25 cellular contexts compared by ENCODE assay signal in genomic region chr7:5393748-5394147, GRCh38. TPM values are rescaled to one million over a fixed set of nuclear protein-coding genes. Genes with fewer than 3 reads are reported as not detected.
A peak's percentile ranks its signal among the peaks of the same experiment; 100 is the strongest.
DNase-seq lines count a peak whose midpoint lies in the region; ATAC-seq and TF ChIP-seq lines count a peak whose summit lies in the region.
"Had no signal": no experiment of that assay in that cellular context is flagged by ENCODE, and none has a peak within 500 bp of the region (broad histone marks: within the 10 kb centered on the region; RNA-seq: fewer than 3 reads in every experiment).

No MANE protein-coding gene starts in this region.

- peaks cover 96% of the 10 kb centered on the region for H3K79me2 ChIP-seq in GM23248 (ENCODE audit: insufficient read depth)

- H3K27me3 Mint-ChIP-seq in activated CD4-positive, alpha-beta memory T cell treated with anti-CD3 and anti-CD28 coated beads, Interleukin-2, amount 10 ng/mL, durations not matched to agents 7 days and 5 days: no peaks in the 10 kb centered on the region
- H3K27me3 Mint-ChIP-seq in activated CD4-positive, alpha-beta memory T cell treated with anti-CD3 and anti-CD28 coated beads for 36 hours: no peaks in the 10 kb centered on the region
- H3K27me3 Mint-ChIP-seq in CD4-positive, CD25-positive, alpha-beta regulatory T cell: no peaks in the 10 kb centered on the region
- H3K27me3 Mint-ChIP-seq in activated T-helper 1 cell treated with anti-CD3 and anti-CD28 coated beads, Interleukin-12 subunit alpha, Interleukin-12 subunit beta, Interleukin-2, Interleukin-4 antibody, amounts not matched to agents 30 ng/mL and 10 ng/mL and 1 ng/mL, durations not matched to agents 14 hours and 24 hours and 36 hours (ENCODE audit: insufficient read depth): no peaks in the 10 kb centered on the region
- H3K27me3 Mint-ChIP-seq in naive thymus-derived CD4-positive, alpha-beta T cell: no peaks in the 10 kb centered on the region
- H3K27me3 Mint-ChIP-seq: activated T-cell treated with anti-CD3 and anti-CD28 coated beads, Interleukin-2, amount 50 U/mL, for 24 hours had no signal

- no peaks in the 10 kb centered on the region for H3K9me2 ChIP-seq in GM23248 (ENCODE audit: insufficient read depth)

- no peak overlapping the region for H3K4me2 ChIP-seq in GM23248 (ENCODE audit: unreplicated experiment)
- H3K4me2 ChIP-seq: A549, hepatocyte had no signal

- peaks cover 34% of the 10 kb centered on the region for H3K4me1 ChIP-seq in CD4-positive, CD25-positive, alpha-beta regulatory T cell (ENCODE audit: control insufficient read depth, insufficient read depth, low read length, poor library complexity, severe bottlenecking)
- H3K4me1 ChIP-seq in naive thymus-derived CD4-positive, alpha-beta T cell (ENCODE audit: control insufficient read depth in 2 of 2, insufficient read depth in 2 of 2, low read length in 2 of 2): peaks cover 20 to 21% of the 10 kb centered on the region in 2 donors
- no peaks in the 10 kb centered on the region for H3K4me1 ChIP-seq in GM23248 (ENCODE audit: insufficient read depth)

- no peak overlapping the region for H2AFZ ChIP-seq in GM23248
- H2AFZ ChIP-seq: hepatocyte had no signal

- no peak overlapping the region for H3K9ac ChIP-seq in GM23248

- peak overlapping the region; percentile 49 for H3K27ac Mint-ChIP-seq in activated CD4-positive, alpha-beta memory T cell treated with anti-CD3 and anti-CD28 coated beads, Interleukin-2, amount 10 ng/mL, durations not matched to agents 7 days and 5 days
- H3K27ac Mint-ChIP-seq in activated CD4-positive, alpha-beta memory T cell treated with anti-CD3 and anti-CD28 coated beads for 36 hours: no peak overlapping the region
- peak overlapping the region in 2 of 3 donors; percentile 69 to 82 for H3K27ac Mint-ChIP-seq in CD4-positive, CD25-positive, alpha-beta regulatory T cell
- H3K27ac Mint-ChIP-seq in activated T-helper 1 cell treated with anti-CD3 and anti-CD28 coated beads, Interleukin-12 subunit alpha, Interleukin-12 subunit beta, Interleukin-2, Interleukin-4 antibody, amounts not matched to agents 30 ng/mL and 10 ng/mL and 1 ng/mL, durations not matched to agents 14 hours and 24 hours and 36 hours: peak overlapping the region; percentile 4
- peak overlapping the region in 6 of 9 donors; percentile 36 to 77 (median 60) for H3K27ac Mint-ChIP-seq in naive thymus-derived CD4-positive, alpha-beta T cell
- H3K27ac Mint-ChIP-seq: activated T-cell treated with anti-CD3 and anti-CD28 coated beads, Interleukin-2, amount 50 U/mL, for 24 hours had no signal

- in situ Hi-C loops in GM23248 (cut with MboI): no loop called here

- H4K20me1 ChIP-seq in GM23248 (ENCODE audit: insufficient read depth): no peaks in the 10 kb centered on the region

- H3K4me1 Mint-ChIP-seq in activated CD4-positive, alpha-beta memory T cell treated with anti-CD3 and anti-CD28 coated beads, Interleukin-2, amount 10 ng/mL, durations not matched to agents 7 days and 5 days: peaks cover 43% of the 10 kb centered on the region
- H3K4me1 Mint-ChIP-seq in activated CD4-positive, alpha-beta memory T cell treated with anti-CD3 and anti-CD28 coated beads for 36 hours (ENCODE audit: low read depth): peaks cover 30% of the 10 kb centered on the region
- peaks cover 0 to 51% (median 18%) of the 10 kb centered on the region in 4 donors for H3K4me1 Mint-ChIP-seq in CD4-positive, CD25-positive, alpha-beta regulatory T cell
- peaks cover 24% of the 10 kb centered on the region for H3K4me1 Mint-ChIP-seq in activated T-helper 1 cell treated with anti-CD3 and anti-CD28 coated beads, Interleukin-12 subunit alpha, Interleukin-12 subunit beta, Interleukin-2, Interleukin-4 antibody, amounts not matched to agents 30 ng/mL and 10 ng/mL and 1 ng/mL, durations not matched to agents 14 hours and 24 hours and 36 hours (ENCODE audit: low read depth)
- peaks cover 26 to 47% (median 32%) of the 10 kb centered on the region in 7 donors for H3K4me1 Mint-ChIP-seq in naive thymus-derived CD4-positive, alpha-beta T cell

- no peak overlapping the region for H3K4me3 ChIP-seq in CD4-positive, CD25-positive, alpha-beta regulatory T cell (ENCODE audit: low read depth, low read length)
- H3K4me3 ChIP-seq in naive thymus-derived CD4-positive, alpha-beta T cell (ENCODE audit: low read length): no peak overlapping the region
- H3K4me3 ChIP-seq in coronary artery (no peak overlapping the region), GM23248 (no peak overlapping the region)
- H3K4me3 ChIP-seq: A549, cardiac muscle cell, dorsolateral prefrontal cortex, GM12878, hepatocyte, mucosa of descending colon, suprapubic skin, vagina had no signal

- intact Hi-C loops in activated CD4-positive, alpha-beta memory T cell treated with anti-CD3 and anti-CD28 coated beads for 36 hours (cut with micrococcal nuclease): no loop called here
- intact Hi-C loops in activated T-helper 1 cell treated with anti-CD3 and anti-CD28 coated beads, Interleukin-12 subunit alpha, Interleukin-12 subunit beta, Interleukin-2, Interleukin-4 antibody, amounts not matched to agents 30 ng/mL and 10 ng/mL and 1 ng/mL, durations not matched to agents 14 hours and 24 hours and 36 hours (cut with micrococcal nuclease): no loop called here
- intact Hi-C loops in naive thymus-derived CD4-positive, alpha-beta T cell (cut with micrococcal nuclease): no loop called here

- H3K4me3 Mint-ChIP-seq in activated CD4-positive, alpha-beta memory T cell treated with anti-CD3 and anti-CD28 coated beads, Interleukin-2, amount 10 ng/mL, durations not matched to agents 7 days and 5 days: no peak overlapping the region
- H3K4me3 Mint-ChIP-seq in activated CD4-positive, alpha-beta memory T cell treated with anti-CD3 and anti-CD28 coated beads for 36 hours: no peak overlapping the region
- peak overlapping the region; percentile 60 to 89 (median 71) for H3K4me3 Mint-ChIP-seq in CD4-positive, CD25-positive, alpha-beta regulatory T cell
- peak overlapping the region; percentile 16 for H3K4me3 Mint-ChIP-seq in activated T-helper 1 cell treated with anti-CD3 and anti-CD28 coated beads, Interleukin-12 subunit alpha, Interleukin-12 subunit beta, Interleukin-2, Interleukin-4 antibody, amounts not matched to agents 30 ng/mL and 10 ng/mL and 1 ng/mL, durations not matched to agents 14 hours and 24 hours and 36 hours
- peak overlapping the region in 7 of 10 donors; percentile 7 to 71 (median 54) for H3K4me3 Mint-ChIP-seq in naive thymus-derived CD4-positive, alpha-beta T cell
- H3K4me3 Mint-ChIP-seq: activated T-cell treated with anti-CD3 and anti-CD28 coated beads, Interleukin-2, amount 50 U/mL, for 24 hours had no signal

- peaks cover 39% of the 10 kb centered on the region for H3K36me3 ChIP-seq in CD4-positive, CD25-positive, alpha-beta regulatory T cell (ENCODE audit: control insufficient read depth, insufficient read depth, low read length)
- H3K36me3 ChIP-seq in naive thymus-derived CD4-positive, alpha-beta T cell (ENCODE audit: control insufficient read depth in 2 of 3, insufficient read depth in 3 of 3, low read length in 3 of 3): peaks cover 0 to 52% (median 0%) of the 10 kb centered on the region in 3 experiments
- H3K36me3 ChIP-seq in GM23248 (ENCODE audit: low read depth): no peaks in the 10 kb centered on the region; the same call in 1 of the 2 replicates

- ATAC-seq in CD4-positive, CD25-positive, alpha-beta regulatory T cell (ENCODE audit: low read depth in 2 of 2): no peak
- ATAC-seq in naive thymus-derived CD4-positive, alpha-beta T cell: no peak
- ATAC-seq: A549, GM12878, mucosa of descending colon had no signal

- WGBS in GM23248 (ENCODE audit: low coverage in 1 of 2, low lambda C conversion rate in 2 of 2, missing lambda C conversion rate in 2 of 2), 2 experiments: 76 to 78% methylated on average over 8 of the region's 8 CpGs

- no peak for TF ChIP-seq CTCF in coronary artery (IDR thresholded peaks at IDR 0.05)

- peaks cover 40% of the 10 kb centered on the region for H3K36me3 Mint-ChIP-seq in activated CD4-positive, alpha-beta memory T cell treated with anti-CD3 and anti-CD28 coated beads, Interleukin-2, amount 10 ng/mL, durations not matched to agents 7 days and 5 days (ENCODE audit: low read depth)
- peaks cover 18% of the 10 kb centered on the region for H3K36me3 Mint-ChIP-seq in activated CD4-positive, alpha-beta memory T cell treated with anti-CD3 and anti-CD28 coated beads for 36 hours
- peaks cover 18% of the 10 kb centered on the region for H3K36me3 Mint-ChIP-seq in CD4-positive, CD25-positive, alpha-beta regulatory T cell
- H3K36me3 Mint-ChIP-seq in activated T-helper 1 cell treated with anti-CD3 and anti-CD28 coated beads, Interleukin-12 subunit alpha, Interleukin-12 subunit beta, Interleukin-2, Interleukin-4 antibody, amounts not matched to agents 30 ng/mL and 10 ng/mL and 1 ng/mL, durations not matched to agents 14 hours and 24 hours and 36 hours (ENCODE audit: low read depth): peaks cover 16% of the 10 kb centered on the region
- H3K36me3 Mint-ChIP-seq in naive thymus-derived CD4-positive, alpha-beta T cell: peaks cover 0 to 21% (median 7%) of the 10 kb centered on the region in 5 donors

- H3K27ac ChIP-seq in CD4-positive, CD25-positive, alpha-beta regulatory T cell (ENCODE audit: insufficient read depth, low read length, poor library complexity, severe bottlenecking): no peak overlapping the region
- no peak overlapping the region for H3K27ac ChIP-seq in naive thymus-derived CD4-positive, alpha-beta T cell (ENCODE audit: low read depth, low read length)
- H3K27ac ChIP-seq in coronary artery (no peak overlapping the region), GM23248 (no peak overlapping the region)
- H3K27ac ChIP-seq: A549, C4-2B, hepatocyte, suprapubic skin, vagina had no signal

- H3K9me3 ChIP-seq in CD4-positive, CD25-positive, alpha-beta regulatory T cell (ENCODE audit: control insufficient read depth in 2 of 2, low read length in 2 of 2): no peaks in the 10 kb centered on the region
- no peaks in the 10 kb centered on the region for H3K9me3 ChIP-seq in naive thymus-derived CD4-positive, alpha-beta T cell (ENCODE audit: control insufficient read depth in 2 of 3, low read length in 3 of 3)
- H3K9me3 ChIP-seq in GM23248 (ENCODE audit: low read depth): no peaks in the 10 kb centered on the region
- H3K9me3 ChIP-seq: A549, mucosa of descending colon, suprapubic skin, vagina had no signal

- peaks cover 12% of the 10 kb centered on the region for H3F3A ChIP-seq in GM23248 (ENCODE audit: insufficient read depth)

- H3K9me3 Mint-ChIP-seq in activated CD4-positive, alpha-beta memory T cell treated with anti-CD3 and anti-CD28 coated beads, Interleukin-2, amount 10 ng/mL, durations not matched to agents 7 days and 5 days: no peaks in the 10 kb centered on the region
- H3K9me3 Mint-ChIP-seq in activated CD4-positive, alpha-beta memory T cell treated with anti-CD3 and anti-CD28 coated beads for 36 hours: no peaks in the 10 kb centered on the region
- H3K9me3 Mint-ChIP-seq in CD4-positive, CD25-positive, alpha-beta regulatory T cell: no peaks in the 10 kb centered on the region
- H3K9me3 Mint-ChIP-seq in activated T-helper 1 cell treated with anti-CD3 and anti-CD28 coated beads, Interleukin-12 subunit alpha, Interleukin-12 subunit beta, Interleukin-2, Interleukin-4 antibody, amounts not matched to agents 30 ng/mL and 10 ng/mL and 1 ng/mL, durations not matched to agents 14 hours and 24 hours and 36 hours: no peaks in the 10 kb centered on the region
- H3K9me3 Mint-ChIP-seq in naive thymus-derived CD4-positive, alpha-beta T cell: no peaks in the 10 kb centered on the region
- H3K9me3 Mint-ChIP-seq: activated T-cell treated with anti-CD3 and anti-CD28 coated beads, Interleukin-2, amount 50 U/mL, for 24 hours had no signal

- no peak for DNase-seq in activated CD4-positive, alpha-beta memory T cell treated with anti-CD3 and anti-CD28 coated beads, Interleukin-2, amount 10 ng/mL, durations not matched to agents 7 days and 5 days
- DNase-seq in activated CD4-positive, alpha-beta memory T cell treated with anti-CD3 and anti-CD28 coated beads for 36 hours: no peak
- no peak for DNase-seq in CD4-positive, CD25-positive, alpha-beta regulatory T cell
- no peak for DNase-seq in activated T-helper 1 cell treated with anti-CD3 and anti-CD28 coated beads, Interleukin-12 subunit alpha, Interleukin-12 subunit beta, Interleukin-2, Interleukin-4 antibody, amounts not matched to agents 30 ng/mL and 10 ng/mL and 1 ng/mL, durations not matched to agents 14 hours and 24 hours and 36 hours (ENCODE audit: low spot score)
- no peak for DNase-seq in naive thymus-derived CD4-positive, alpha-beta T cell
- DNase-seq in coronary artery (ENCODE audit: low spot score) (no peak), GM23248 (no peak), glomerular visceral epithelial cell (ENCODE audit: extremely low spot score) (no peak)
- DNase-seq: activated CD4-positive, alpha-beta T cell treated with anti-CD3 and anti-CD28 coated beads for 48 hours; activated T-cell treated with anti-CD3 and anti-CD28 coated beads, Interleukin-2, amount 50 U/mL, for 24 hours; DMS53; dorsolateral prefrontal cortex; foreskin fibroblast; GOT3; mucosa of descending colon; NCI-H1694 treated with DMSO at 0.1 percent for 48 hours; NCI-H69; nucleus accumbens had no signal

- POLR2A ChIA-PET in activated CD4-positive, alpha-beta memory T cell treated with anti-CD3 and anti-CD28 coated beads, Interleukin-2, amount 10 ng/mL, durations not matched to agents 7 days and 5 days (lab: Charles Lee): no interaction called here
- POLR2A ChIA-PET in activated CD4-positive, alpha-beta memory T cell treated with anti-CD3 and anti-CD28 coated beads for 36 hours (lab: Charles Lee): no interaction called here
- POLR2A ChIA-PET in naive thymus-derived CD4-positive, alpha-beta T cell (lab: Charles Lee): interaction anchor here (0.6 kb wide), 1 partner anchor 104 kb away, joined by 5 read pairs; no protein-coding TSS in a partner anchor

- CTCF ChIA-PET in activated CD4-positive, alpha-beta memory T cell treated with anti-CD3 and anti-CD28 coated beads, Interleukin-2, amount 10 ng/mL, durations not matched to agents 7 days and 5 days (lab: Charles Lee): no interaction called here
- CTCF ChIA-PET in activated CD4-positive, alpha-beta memory T cell treated with anti-CD3 and anti-CD28 coated beads for 36 hours (lab: Charles Lee): no interaction called here
- CTCF ChIA-PET in naive thymus-derived CD4-positive, alpha-beta T cell (lab: Charles Lee): no interaction called here

- H3K27me3 ChIP-seq in CD4-positive, CD25-positive, alpha-beta regulatory T cell (ENCODE audit: control insufficient read depth, insufficient read depth, low read length): no peaks in the 10 kb centered on the region
- no peaks in the 10 kb centered on the region for H3K27me3 ChIP-seq in naive thymus-derived CD4-positive, alpha-beta T cell (ENCODE audit: control insufficient read depth in 2 of 2, insufficient read depth in 2 of 2, low read length in 2 of 2)
- H3K27me3 ChIP-seq in GM23248 (replicated peaks; ENCODE audit: insufficient read depth): no peaks in the 10 kb centered on the region
- H3K27me3 ChIP-seq: cardiac muscle cell, dorsolateral prefrontal cortex, hepatocyte, suprapubic skin, vagina had no signal

RNA-seq across cellular contexts. Expression of gene TNRC18, which starts 29.9 kb away (rescaled TPM):
- total RNA-seq in activated CD4-positive, alpha-beta memory T cell treated with anti-CD3 and anti-CD28 coated beads, Interleukin-2, amount 10 ng/mL, durations not matched to agents 7 days and 5 days: 10 to 100 TPM; 56.5 to 57.6 TPM
- total RNA-seq in activated CD4-positive, alpha-beta memory T cell treated with anti-CD3 and anti-CD28 coated beads for 36 hours: 10 to 100 TPM; 37.3 to 40.4 TPM
- total RNA-seq in CD4-positive, CD25-positive, alpha-beta regulatory T cell: 80.1 TPM
- under 1 TPM; 0.17 to 0.78 (median 0.59) TPM for polyA plus RNA-seq in CD4-positive, CD25-positive, alpha-beta regulatory T cell
- 42.4 and 48.7 TPM in 2 replicates for total RNA-seq in activated T-helper 1 cell treated with anti-CD3 and anti-CD28 coated beads, Interleukin-12 subunit alpha, Interleukin-12 subunit beta, Interleukin-2, Interleukin-4 antibody, amounts not matched to agents 30 ng/mL and 10 ng/mL and 1 ng/mL, durations not matched to agents 14 hours and 24 hours and 36 hours
- total RNA-seq in naive thymus-derived CD4-positive, alpha-beta T cell: 10 to 100 TPM; 34.2 to 83.7 (median 49.3) TPM
- under 1 TPM; 0.18 to 0.98 TPM for polyA plus RNA-seq in naive thymus-derived CD4-positive, alpha-beta T cell
- total RNA-seq in GM23248 (2014; rRNA removed; shearing (Covaris generic)): 47.4 and 51.8 TPM in 2 replicates
- polyA plus RNA-seq in GM23248 (2016; fragmentation: Nextera tagmentation; extraction: Ambion mirVana): 3.7 and 4.8 TPM in 2 replicates

Comparison
In these comparisons a context has a peak if more than half of its experiments do, and no peak if none do; other contexts are left out.
1. H3K4me3 Mint-ChIP-seq: peak in CD4-positive, CD25-positive, alpha-beta regulatory T cell (4 of 4), activated T-helper 1 cell treated with anti-CD3 and anti-CD28 coated beads, Interleukin-12 subunit alpha, Interleukin-12 subunit beta, Interleukin-2, Interleukin-4 antibody, amounts not matched to agents 30 ng/mL and 10 ng/mL and 1 ng/mL, durations not matched to agents 14 hours and 24 hours and 36 hours (single experiment) and naive thymus-derived CD4-positive, alpha-beta T cell (7 of 10); none in activated CD4-positive, alpha-beta memory T cell treated with anti-CD3 and anti-CD28 coated beads, Interleukin-2, amount 10 ng/mL, durations not matched to agents 7 days and 5 days (single experiment) and activated CD4-positive, alpha-beta memory T cell treated with anti-CD3 and anti-CD28 coated beads for 36 hours (single experiment).